ENCODE assay signal across 17 cellular contexts in the genomic region with DNA sequence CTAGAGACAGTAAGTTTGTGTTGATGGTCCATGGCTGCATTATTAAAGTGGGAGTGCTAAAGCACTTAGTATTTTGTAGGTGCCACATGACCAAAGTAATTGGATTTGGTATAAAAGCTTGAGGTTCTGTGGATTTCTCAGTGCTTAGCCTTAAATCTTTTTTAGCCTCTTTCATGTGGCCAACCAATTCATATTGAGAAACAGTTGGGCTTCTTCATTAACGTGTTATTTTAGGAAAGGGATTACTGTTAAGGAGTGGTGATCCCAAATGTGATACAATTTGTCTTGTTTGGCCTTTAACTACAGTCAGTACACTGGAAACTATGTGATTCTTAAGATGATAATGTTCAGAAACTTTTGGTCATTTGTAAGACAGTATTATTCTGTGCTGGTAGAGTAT. TPM values are rescaled to one million over a fixed set of nuclear protein-coding genes. Genes with fewer than 3 reads are reported as not detected.
DNase-seq lines count a peak whose midpoint lies in the region; ATAC-seq, FAIRE-seq and TF ChIP-seq lines count a peak whose summit lies in the region.
"Had no signal": no experiment of that assay in that cellular context is flagged by ENCODE, and none has a peak within 500 bp of the region (broad histone marks: within the 10 kb centered on the region; RNA-seq: fewer than 3 reads in every experiment).

No MANE protein-coding gene starts in this region.

- FAIRE-seq in astrocyte (lab: Jason Lieb, UNC) = no peak
- FAIRE-seq: HTR-8/SVneo had no signal

- H3K4me2 ChIP-seq in astrocyte (ENCODE audit: low read length) = no peak overlapping the region
- H3K4me2 ChIP-seq: BLaER1, PC-9 had no signal

- no peak overlapping the region for H3K9ac ChIP-seq in astrocyte (ENCODE audit: low read length)
- H3K9ac ChIP-seq: BLaER1 had no signal

- no peak overlapping the region for H3K4me3 ChIP-seq in A673 (ENCODE audit: low read depth, low read length, poor library complexity, severe bottlenecking)
- H3K4me3 ChIP-seq in HEK293 (ENCODE audit: low read depth, low read length) = no peak overlapping the region
- H3K4me3 ChIP-seq in astrocyte (ENCODE audit: insufficient read depth, low read depth, low read length) = no peak overlapping the region
- H3K4me3 ChIP-seq in tibial artery = no peak overlapping the region
- H3K4me3 ChIP-seq: BLaER1, PC-9 had no signal

- H3K4me3 Mint-ChIP-seq in astrocyte (ENCODE audit: unreplicated experiment) (no peak overlapping the region), mesothelial cell of epicardium (no peak overlapping the region)

- H3K36me3 ChIP-seq in A673 (ENCODE audit: insufficient read depth, low read length, poor library complexity, severe bottlenecking) (no peaks in the 10 kb centered on the region), HEK293 (ENCODE audit: control insufficient read depth in 2 of 2, insufficient read depth in 1 of 2, low read length in 2 of 2) (no peaks in the 10 kb centered on the region), astrocyte (ENCODE audit: insufficient read depth, low read length) (no peaks in the 10 kb centered on the region), tibial artery (no peaks in the 10 kb centered on the region)
- H3K36me3 ChIP-seq: BLaER1 had no signal

- H3K4me1 ChIP-seq in A673 (ENCODE audit: insufficient read depth, low read length, poor library complexity, severe bottlenecking) = peaks cover 22% of the 10 kb centered on the region
- peaks cover 8% of the 10 kb centered on the region; the same call in 1 of the 2 replicates for H3K4me1 ChIP-seq in HEK293 (ENCODE audit: control insufficient read depth, insufficient read depth, low read length)
- H3K4me1 ChIP-seq in astrocyte (ENCODE audit: insufficient read depth, low read length) = no peaks in the 10 kb centered on the region
- H3K4me1 ChIP-seq in tibial artery = peaks cover 0 to 23% (median 5%) of the 10 kb centered on the region in 4 donors

- CTCF ChIA-PET in A673 (lab: Charles Lee) (no interaction called here), HEK293 (lab: Yijun Ruan, JAX) (interaction anchor here (2.0 kb wide), 1 partner anchor 365 kb away, joined by 6 read pairs; no protein-coding TSS in a partner anchor)

- H3K36me3 Mint-ChIP-seq in astrocyte (ENCODE audit: low read depth, unreplicated experiment) (no peaks in the 10 kb centered on the region), mesothelial cell of epicardium (no peaks in the 10 kb centered on the region)

- DNase-seq in A673 (ENCODE audit: low spot score) (peak; percentile 46), astrocyte (ENCODE audit: low read depth) (peak; percentile 13), mesothelial cell of epicardium (ENCODE audit: low spot score in 2 of 2, unreplicated experiment in 2 of 2) (no peak), SK-N-DZ (ENCODE audit: low spot score) (no peak), tibial artery (no peak), RPMI8226 (no peak)
- DNase-seq: CD4-positive, alpha-beta memory T cell; H7; IMR-90; NCI-H1417 treated with DMSO at 0.1 percent for 48 hours; NCI-H1930; NCI-H226; PC-9 had no signal

- no peak overlapping the region for H2AFZ ChIP-seq in astrocyte (ENCODE audit: low read depth, low read length)
- H2AFZ ChIP-seq: PC-9 had no signal

- no peaks in the 10 kb centered on the region for H3K9me3 Mint-ChIP-seq in astrocyte (ENCODE audit: unreplicated experiment)
- no peaks in the 10 kb centered on the region for H3K9me3 Mint-ChIP-seq in mesothelial cell of epicardium

- POLR2A ChIA-PET in A673 (lab: Charles Lee; ENCODE audit: low non-redundant PET) (no interaction called here), HEK293 (lab: Yijun Ruan, JAX) (no interaction called here)

- H3K9me3 ChIP-seq in A673 (ENCODE audit: low read depth, low read length, poor library complexity, severe bottlenecking) (no peaks in the 10 kb centered on the region), HEK293 (ENCODE audit: control insufficient read depth, insufficient read depth, low read depth, low read length) (no peaks in the 10 kb centered on the region), astrocyte (ENCODE audit: insufficient read depth, low read depth, low read length) (no peaks in the 10 kb centered on the region), tibial artery (no peaks in the 10 kb centered on the region)

- H3K27me3 Mint-ChIP-seq in astrocyte (ENCODE audit: low read depth, unreplicated experiment) (no peaks in the 10 kb centered on the region), mesothelial cell of epicardium (ENCODE audit: low read depth) (no peaks in the 10 kb centered on the region)
- H3K27me3 Mint-ChIP-seq: CD4-positive, alpha-beta memory T cell had no signal

- intact Hi-C loops in A673 (cut with micrococcal nuclease; ENCODE audit: unreplicated experiment) = no loop called here
- intact Hi-C loops in tibial artery (cut with DNase I; ENCODE audit: low total_unique reads) = no loop called here

- H3K79me2 ChIP-seq in astrocyte (ENCODE audit: insufficient read depth, low read length) = peaks cover 91% of the 10 kb centered on the region

- H3K27ac Mint-ChIP-seq in astrocyte (ENCODE audit: unreplicated experiment) = no peak overlapping the region
- peak overlapping the region; percentile 22 for H3K27ac Mint-ChIP-seq in mesothelial cell of epicardium
- H3K27ac Mint-ChIP-seq: CD4-positive, alpha-beta memory T cell had no signal

- TF ChIP-seq CTCF in A673 (conservative IDR thresholded peaks at IDR 0.05; ENCODE audit: low read depth, low read length) (no peak), HEK293 (tag by site-specific recombination; IDR thresholded peaks at IDR 0.05) (no peak), astrocyte (IDR thresholded peaks at IDR 0.05; ENCODE audit: insufficient read depth, low read depth, low read length) (no peak), mesothelial cell of epicardium (IDR thresholded peaks at IDR 0.05; ENCODE audit: unreplicated experiment) (no peak), tibial artery (IDR thresholded peaks at IDR 0.05) (no peak)

- peaks cover 77% of the 10 kb centered on the region for H4K20me1 ChIP-seq in astrocyte (ENCODE audit: insufficient read depth, low read length)

- ATAC-seq in GM21447 (IDR thresholded peaks at IDR 0.05; ENCODE audit: unreplicated experiment) = no peak

- no peaks in the 10 kb centered on the region for H3K27me3 ChIP-seq in A673 (replicated peaks; ENCODE audit: insufficient read depth, low read depth, low read length, poor library complexity)
- no peaks in the 10 kb centered on the region for H3K27me3 ChIP-seq in astrocyte (ENCODE audit: insufficient read depth, low read length)
- no peaks in the 10 kb centered on the region for H3K27me3 ChIP-seq in tibial artery
- H3K27me3 ChIP-seq: BLaER1 had no signal

- peaks cover 5% of the 10 kb centered on the region for H3K4me1 Mint-ChIP-seq in astrocyte (ENCODE audit: low read depth, unreplicated experiment)
- H3K4me1 Mint-ChIP-seq in mesothelial cell of epicardium = peaks cover 21% of the 10 kb centered on the region

- BruUV-seq in A673 (replicated peaks; lab: Mats Ljungman, UMichigan) = no TSS peak

- H3K27ac ChIP-seq in A673 (ENCODE audit: low read depth, low read length, poor library complexity, severe bottlenecking) (no peak overlapping the region), HEK293 (ENCODE audit: extremely low read depth, low read depth, low read length) (no peak overlapping the region), astrocyte (ENCODE audit: low read depth, low read length) (no peak overlapping the region), tibial artery (no peak overlapping the region)
- H3K27ac ChIP-seq: BLaER1, PC-9 had no signal

TF ChIP-seq in HEK293, 187 proteins besides CTCF, POLR2A, EP300 and RAD21 (continues in another document):
- TF ChIP-seq, protein P1, sequence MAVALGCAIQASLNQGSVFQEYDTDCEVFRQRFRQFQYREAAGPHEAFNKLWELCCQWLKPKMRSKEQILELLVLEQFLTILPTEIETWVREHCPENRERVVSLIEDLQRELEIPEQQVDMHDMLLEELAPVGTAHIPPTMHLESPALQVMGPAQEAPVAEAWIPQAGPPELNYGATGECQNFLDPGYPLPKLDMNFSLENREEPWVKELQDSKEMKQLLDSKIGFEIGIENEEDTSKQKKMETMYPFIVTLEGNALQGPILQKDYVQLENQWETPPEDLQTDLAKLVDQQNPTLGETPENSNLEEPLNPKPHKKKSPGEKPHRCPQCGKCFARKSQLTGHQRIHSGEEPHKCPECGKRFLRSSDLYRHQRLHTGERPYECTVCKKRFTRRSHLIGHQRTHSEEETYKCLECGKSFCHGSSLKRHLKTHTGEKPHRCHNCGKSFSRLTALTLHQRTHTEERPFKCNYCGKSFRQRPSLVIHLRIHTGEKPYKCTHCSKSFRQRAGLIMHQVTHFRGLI (tag by site-specific recombination; IDR thresholded peaks at IDR 0.05) = peak; percentile 99
- TF ChIP-seq, protein P2, sequence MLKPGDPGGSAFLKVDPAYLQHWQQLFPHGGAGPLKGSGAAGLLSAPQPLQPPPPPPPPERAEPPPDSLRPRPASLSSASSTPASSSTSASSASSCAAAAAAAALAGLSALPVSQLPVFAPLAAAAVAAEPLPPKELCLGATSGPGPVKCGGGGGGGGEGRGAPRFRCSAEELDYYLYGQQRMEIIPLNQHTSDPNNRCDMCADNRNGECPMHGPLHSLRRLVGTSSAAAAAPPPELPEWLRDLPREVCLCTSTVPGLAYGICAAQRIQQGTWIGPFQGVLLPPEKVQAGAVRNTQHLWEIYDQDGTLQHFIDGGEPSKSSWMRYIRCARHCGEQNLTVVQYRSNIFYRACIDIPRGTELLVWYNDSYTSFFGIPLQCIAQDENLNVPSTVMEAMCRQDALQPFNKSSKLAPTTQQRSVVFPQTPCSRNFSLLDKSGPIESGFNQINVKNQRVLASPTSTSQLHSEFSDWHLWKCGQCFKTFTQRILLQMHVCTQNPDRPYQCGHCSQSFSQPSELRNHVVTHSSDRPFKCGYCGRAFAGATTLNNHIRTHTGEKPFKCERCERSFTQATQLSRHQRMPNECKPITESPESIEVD (tag by site-specific recombination; IDR thresholded peaks at IDR 0.05) = peak; percentile 72
- TF ChIP-seq TCF7L2 (IDR thresholded peaks at IDR 0.05; ENCODE audit: borderline replicate concordance, low read depth, low read length) (peak; percentile 66; the same call in 1 of the 2 replicates), ZFP41 (tag by site-specific recombination; IDR thresholded peaks at IDR 0.05; ENCODE audit: borderline replicate concordance) (no peak)
- TF ChIP-seq, protein P3, sequence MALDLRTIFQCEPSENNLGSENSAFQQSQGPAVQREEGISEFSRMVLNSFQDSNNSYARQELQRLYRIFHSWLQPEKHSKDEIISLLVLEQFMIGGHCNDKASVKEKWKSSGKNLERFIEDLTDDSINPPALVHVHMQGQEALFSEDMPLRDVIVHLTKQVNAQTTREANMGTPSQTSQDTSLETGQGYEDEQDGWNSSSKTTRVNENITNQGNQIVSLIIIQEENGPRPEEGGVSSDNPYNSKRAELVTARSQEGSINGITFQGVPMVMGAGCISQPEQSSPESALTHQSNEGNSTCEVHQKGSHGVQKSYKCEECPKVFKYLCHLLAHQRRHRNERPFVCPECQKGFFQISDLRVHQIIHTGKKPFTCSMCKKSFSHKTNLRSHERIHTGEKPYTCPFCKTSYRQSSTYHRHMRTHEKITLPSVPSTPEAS (tag by site-specific recombination; IDR thresholded peaks at IDR 0.05) = no peak

RNA-seq across cellular contexts. Expression of a gene that starts 25.5 kb away (rescaled TPM):
- 27.4 and 31.8 TPM in 2 replicates for total RNA-seq in A673 (2021)
- total RNA-seq in astrocyte = 40.9 and 43.5 TPM in 2 replicates
- 53.1 to 56.5 TPM (median 55.1 TPM) in 3 replicates for total RNA-seq in mesothelial cell of epicardium
- polyA plus RNA-seq in SK-N-DZ (2014; cell fraction: cytosol; rRNA removed) = 20.7 and 21.9 TPM in 2 replicates
- 17.8 and 19.2 TPM in 2 replicates for polyA plus RNA-seq in SK-N-DZ (2014; cell fraction: nucleus; rRNA removed)

Comparison
In these comparisons a context has a peak if more than half of its experiments do, and no peak if none do; other contexts are left out.
1. DNase-seq: peak in A673 (single experiment) and astrocyte (single experiment); none in mesothelial cell of epicardium (0 of 2), SK-N-DZ (single experiment), tibial artery (0 of 2) and RPMI8226 (single experiment).